ENCODE assay signal across 15 cellular contexts in the genomic region with DNA sequence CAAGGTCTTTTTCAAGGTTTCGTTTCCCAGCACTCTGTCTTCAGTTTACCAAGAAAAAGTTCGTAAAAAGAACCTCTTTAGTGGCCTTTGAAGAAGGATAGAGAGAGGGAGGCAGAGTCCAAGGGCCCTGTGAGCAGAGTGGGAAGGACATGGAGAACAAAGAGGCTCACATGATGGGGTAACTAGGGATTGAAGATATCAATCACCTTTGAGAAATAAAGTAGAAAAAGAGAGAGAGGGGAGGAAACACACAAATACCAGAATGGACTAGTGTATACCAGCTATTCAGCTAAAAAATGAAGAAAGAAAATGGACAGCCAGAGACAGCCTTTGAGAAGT.
"Had no signal": no experiment of that assay in that cellular context is flagged by ENCODE, and none has a peak within 500 bp of the region (broad histone marks: within the 10 kb centered on the region; RNA-seq: fewer than 3 reads in every experiment).

No MANE protein-coding gene starts in this region.

- H3K4me2 ChIP-seq: smooth muscle cell had no signal

- H3K27me3 ChIP-seq: cardiac muscle cell, left lung had no signal

- H3K27me3 Mint-ChIP-seq: activated CD8-positive, alpha-beta memory T cell treated with anti-CD3 and anti-CD28 coated beads, Interleukin-2, amount 10 ng/mL, durations not matched to agents 7 days and 5 days had no signal

- ATAC-seq: activated CD8-positive, alpha-beta memory T cell treated with anti-CD3 and anti-CD28 coated beads, Interleukin-2, amount 10 ng/mL, durations not matched to agents 7 days and 5 days; activated naive CD4-positive, alpha-beta T cell treated with anti-CD3 and anti-CD28 coated beads, Interleukin-2, amount 50 U/mL, for 72 hours; activated T-cell treated with anti-CD3 and anti-CD28 coated beads, Interleukin-2, amount 50 U/mL, for 4 hours; stimulated activated effector memory CD8-positive, alpha-beta T cell treated with anti-CD3 and anti-CD28 coated beads, Interleukin-12 subunit alpha, Interleukin-12 subunit beta, amount 100 ng/mL, for 72 hours had no signal

- DNase-seq: activated CD4-positive, alpha-beta T cell treated with anti-CD3 and anti-CD28 coated beads, Interleukin-2, amount 50 U/mL, for 48 hours; activated CD4-positive, CD25-positive, alpha-beta regulatory T cell treated with anti-CD3 and anti-CD28 coated beads, Interleukin-2, amount 50 U/mL, for 72 hours; activated CD8-positive, alpha-beta memory T cell treated with anti-CD3 and anti-CD28 coated beads, Interleukin-2, amount 10 ng/mL, durations not matched to agents 7 days and 5 days; activated effector memory CD4-positive, alpha-beta T cell treated with anti-CD3 and anti-CD28 coated beads, Interleukin-2, amount 50 U/mL, for 16 hours; activated T-cell treated with anti-CD3 and anti-CD28 coated beads, Interleukin-2, amount 50 U/mL, for 4 hours; esophagus squamous epithelium; foreskin fibroblast; glutamatergic neuron; left lung; midbrain had no signal

- H3K9me3 Mint-ChIP-seq: activated naive CD4-positive, alpha-beta T cell treated with anti-CD3 and anti-CD28 coated beads, Interleukin-2, amount 50 U/mL, for 72 hours; activated T-cell treated with anti-CD3 and anti-CD28 coated beads, Interleukin-2, amount 50 U/mL, for 4 hours; stimulated activated effector memory CD8-positive, alpha-beta T cell treated with anti-CD3 and anti-CD28 coated beads, Interleukin-12 subunit alpha, Interleukin-12 subunit beta, amount 100 ng/mL, for 72 hours had no signal

- H3K36me3 Mint-ChIP-seq: activated CD8-positive, alpha-beta memory T cell treated with anti-CD3 and anti-CD28 coated beads, Interleukin-2, amount 10 ng/mL, durations not matched to agents 7 days and 5 days; activated naive CD4-positive, alpha-beta T cell treated with anti-CD3 and anti-CD28 coated beads, Interleukin-2, amount 50 U/mL, for 72 hours; stimulated activated effector memory CD8-positive, alpha-beta T cell treated with anti-CD3 and anti-CD28 coated beads, Interleukin-12 subunit alpha, Interleukin-12 subunit beta, amount 100 ng/mL, for 72 hours had no signal

- H3K4me3 Mint-ChIP-seq: activated CD8-positive, alpha-beta memory T cell treated with anti-CD3 and anti-CD28 coated beads, Interleukin-2, amount 10 ng/mL, durations not matched to agents 7 days and 5 days; activated T-cell treated with anti-CD3 and anti-CD28 coated beads, Interleukin-2, amount 50 U/mL, for 4 hours; stimulated activated effector memory CD8-positive, alpha-beta T cell treated with anti-CD3 and anti-CD28 coated beads, Interleukin-12 subunit alpha, Interleukin-12 subunit beta, amount 100 ng/mL, for 72 hours had no signal

- H3K4me1 ChIP-seq: left lung had no signal

- H3K4me1 Mint-ChIP-seq: activated CD8-positive, alpha-beta memory T cell treated with anti-CD3 and anti-CD28 coated beads, Interleukin-2, amount 10 ng/mL, durations not matched to agents 7 days and 5 days; stimulated activated effector memory CD8-positive, alpha-beta T cell treated with anti-CD3 and anti-CD28 coated beads, Interleukin-12 subunit alpha, Interleukin-12 subunit beta, amount 100 ng/mL, for 72 hours had no signal

- H3K27ac ChIP-seq: cardiac muscle cell had no signal

- H3K27ac Mint-ChIP-seq: activated CD8-positive, alpha-beta memory T cell treated with anti-CD3 and anti-CD28 coated beads, Interleukin-2, amount 10 ng/mL, durations not matched to agents 7 days and 5 days; activated naive CD4-positive, alpha-beta T cell treated with anti-CD3 and anti-CD28 coated beads, Interleukin-2, amount 50 U/mL, for 72 hours; stimulated activated effector memory CD8-positive, alpha-beta T cell treated with anti-CD3 and anti-CD28 coated beads, Interleukin-12 subunit alpha, Interleukin-12 subunit beta, amount 100 ng/mL, for 72 hours had no signal

- FAIRE-seq: colon had no signal

- H3K4me3 ChIP-seq: cardiac muscle cell, esophagus squamous epithelium, left lung, smooth muscle cell had no signal

- H3K36me3 ChIP-seq: cardiac muscle cell, esophagus squamous epithelium, left lung had no signal
